Comparison of ENCODE assay signal across 8 cellular contexts in genomic region chr7:156156734-156157408, GRCh38.
DNase-seq lines count a peak whose midpoint lies in the region; ATAC-seq, FAIRE-seq and TF ChIP-seq lines count a peak whose summit lies in the region.

No MANE protein-coding gene starts in this region.

- H3K9me3 Mint-ChIP-seq in Calu3 (ENCODE audit: low read depth, unreplicated experiment) (no peaks in the 10 kb centered on the region), nephron (no peaks in the 10 kb centered on the region)

- DNase-seq in Calu3 = peak; percentile 64
- DNase-seq in KBM-7 = peak; percentile 7
- DNase-seq in astrocyte of the hippocampus (ENCODE audit: low read depth, low spot score) = peak; percentile 82
- no peak for DNase-seq in NCI-H2227 (lab: John Stamatoyannopoulos, UW; ENCODE audit: unreplicated experiment)
- DNase-seq in GM19239 (ENCODE audit: insufficient read length, low spot score) = no peak
- DNase-seq in GM13977 (ENCODE audit: low spot score) = no peak

- no peak overlapping the region for H3K4me3 Mint-ChIP-seq in Calu3 (ENCODE audit: low read depth, unreplicated experiment)
- H3K4me3 Mint-ChIP-seq in nephron = no peak overlapping the region

- no peak for FAIRE-seq in GM19239 (lab: Jason Lieb, UNC)

- no peaks in the 10 kb centered on the region for H3K36me3 Mint-ChIP-seq in Calu3 (ENCODE audit: insufficient read depth, unreplicated experiment)
- no peaks in the 10 kb centered on the region for H3K36me3 Mint-ChIP-seq in nephron (ENCODE audit: low read depth)

- intact Hi-C loops in Calu3 (cut with micrococcal nuclease; ENCODE audit: unreplicated experiment) = loop anchor here (2.0 kb wide), 1 partner anchor 342 kb away; no protein-coding TSS in a partner anchor

- H3K4me1 Mint-ChIP-seq in Calu3 (ENCODE audit: low read depth, unreplicated experiment) (peaks cover 26% of the 10 kb centered on the region), nephron (peaks cover 4% of the 10 kb centered on the region)

- no peak overlapping the region for H3K27ac Mint-ChIP-seq in Calu3 (ENCODE audit: unreplicated experiment)
- H3K27ac Mint-ChIP-seq in nephron = no peak overlapping the region

- no peak for ATAC-seq in GM18519 (IDR thresholded peaks at IDR 0.05; ENCODE audit: low FRiP score, unreplicated experiment)

- TF ChIP-seq CTCF in Calu3 (IDR thresholded peaks at IDR 0.05; ENCODE audit: unreplicated experiment) = peak; percentile 42
- peak; percentile 22 to 33 (median 29) for TF ChIP-seq CTCF in nephron (IDR thresholded peaks at IDR 0.05; ENCODE audit: unreplicated experiment in 3 of 3)
- no peak for TF ChIP-seq CTCF in GM13977 (IDR thresholded peaks at IDR 0.05; ENCODE audit: extremely low read depth, insufficient read depth, missing control alignments)

- no peaks in the 10 kb centered on the region for H3K27me3 Mint-ChIP-seq in Calu3 (ENCODE audit: unreplicated experiment)
- peaks cover 30% of the 10 kb centered on the region for H3K27me3 Mint-ChIP-seq in nephron (ENCODE audit: low read depth)

- no TSS peak for BruUV-seq in Calu3 (replicated peaks; lab: Mats Ljungman, UMichigan)

- in situ Hi-C loops in KBM-7 (cut with MboI; ENCODE audit: low pct_unique_long_range_greater_than_20kb, low sequenced_read_pairs) (no loop called here), GM13977 (cut with MboI; ENCODE audit: low pct_unique_long_range_greater_than_20kb, low sequenced_read_pairs, unreplicated experiment) (no loop called here)

- CTCF ChIA-PET in Calu3 (lab: Charles Lee) = interaction anchor here (0.7 to 1.0 kb wide), 3 partner anchors 235 to 1248 kb away, joined by 3 to 4 read pairs (median 3); no protein-coding TSS in a partner anchor

Comparison
In these comparisons a context has a peak if more than half of its experiments do, and no peak if none do; other contexts are left out.
1. DNase-seq: peak in Calu3 (single experiment), KBM-7 (single experiment) and astrocyte of the hippocampus (single experiment); none in NCI-H2227 (single experiment), GM19239 (single experiment) and GM13977 (single experiment).